Comparison of ENCODE assay signal across 21 cellular contexts in the genomic region with DNA sequence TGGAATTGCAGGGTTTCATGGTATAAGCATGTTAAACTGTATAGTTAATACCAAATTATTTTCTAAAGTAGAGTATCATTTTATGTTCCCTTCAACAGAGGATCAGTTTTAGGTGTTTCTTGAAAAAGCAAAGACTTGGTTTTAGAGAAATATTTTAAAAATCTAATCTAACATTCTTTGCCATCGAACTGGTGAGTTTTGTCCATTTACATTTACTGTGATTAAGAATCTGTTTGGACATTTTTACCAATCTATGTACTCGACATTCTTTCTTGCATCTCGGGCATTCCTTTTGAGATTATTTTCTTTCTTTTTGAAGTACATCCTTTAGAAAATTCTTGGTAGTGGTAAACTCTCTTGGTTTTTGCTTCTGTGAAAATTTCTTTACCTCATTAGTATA.
A peak's percentile ranks its signal among the peaks of the same experiment; 100 is the strongest.
DNase-seq lines count a peak whose midpoint lies in the region; ATAC-seq lines count a peak whose summit lies in the region.
"Had no signal": no experiment of that assay in that cellular context is flagged by ENCODE, and none has a peak within 500 bp of the region (broad histone marks: within the 10 kb centered on the region; RNA-seq: fewer than 3 reads in every experiment).

No MANE protein-coding gene starts in this region.

- no peaks in the 10 kb centered on the region for H3K9me3 ChIP-seq in KOPT-K1 (ENCODE audit: insufficient read depth, low read length, poor library complexity, severe bottlenecking)

- peak overlapping the region; percentile 24 for H3K27ac Mint-ChIP-seq in activated T-cell treated with anti-CD3 and anti-CD28 coated beads, Interleukin-2, amount 50 U/mL, for 24 hours
- H3K27ac Mint-ChIP-seq in activated T-helper 17 cell treated with anti-CD3 and anti-CD28 coated beads, Interleukin-2, amount 50 U/mL, for 72 hours, result peak overlapping the region; percentile 22
- H3K27ac Mint-ChIP-seq: B cell; CD4-positive, CD25-positive, alpha-beta regulatory T cell; CD8-positive, alpha-beta T cell; H9 had no signal

- no peaks in the 10 kb centered on the region for H3K27me3 Mint-ChIP-seq in activated T-cell treated with anti-CD3 and anti-CD28 coated beads, Interleukin-2, amount 50 U/mL, for 24 hours
- H3K27me3 Mint-ChIP-seq in activated T-helper 17 cell treated with anti-CD3 and anti-CD28 coated beads, Interleukin-2, amount 50 U/mL, for 72 hours, result no peaks in the 10 kb centered on the region
- H3K27me3 Mint-ChIP-seq: B cell; CD4-positive, CD25-positive, alpha-beta regulatory T cell had no signal

- peaks cover 94% of the 10 kb centered on the region for H3K36me3 ChIP-seq in KOPT-K1 (ENCODE audit: insufficient read depth, low read length)

- H3K4me1 Mint-ChIP-seq in activated T-cell treated with anti-CD3 and anti-CD28 coated beads, Interleukin-2, amount 50 U/mL, for 24 hours (ENCODE audit: low read depth), result peaks cover 70% of the 10 kb centered on the region
- H3K4me1 Mint-ChIP-seq in activated T-helper 17 cell treated with anti-CD3 and anti-CD28 coated beads, Interleukin-2, amount 50 U/mL, for 72 hours, result peaks cover 53% of the 10 kb centered on the region
- H3K4me1 Mint-ChIP-seq: B cell had no signal

- peaks cover 2% of the 10 kb centered on the region for H3K9me3 Mint-ChIP-seq in activated T-cell treated with anti-CD3 and anti-CD28 coated beads, Interleukin-2, amount 50 U/mL, for 24 hours
- no peaks in the 10 kb centered on the region for H3K9me3 Mint-ChIP-seq in activated T-helper 17 cell treated with anti-CD3 and anti-CD28 coated beads, Interleukin-2, amount 50 U/mL, for 72 hours
- H3K9me3 Mint-ChIP-seq: CD4-positive, CD25-positive, alpha-beta regulatory T cell; CD8-positive, alpha-beta T cell had no signal

- H3K36me3 Mint-ChIP-seq in activated T-cell treated with anti-CD3 and anti-CD28 coated beads, Interleukin-2, amount 50 U/mL, for 24 hours (ENCODE audit: low read depth), result peaks cover 75% of the 10 kb centered on the region
- peaks cover 72% of the 10 kb centered on the region for H3K36me3 Mint-ChIP-seq in activated T-helper 17 cell treated with anti-CD3 and anti-CD28 coated beads, Interleukin-2, amount 50 U/mL, for 72 hours (ENCODE audit: low read depth)

- no peak for ATAC-seq in activated T-helper 17 cell treated with anti-CD3 and anti-CD28 coated beads, Interleukin-2, amount 50 U/mL, for 72 hours (replicated peaks)
- ATAC-seq: CD8-positive, alpha-beta T cell; GM12878; HCT116 had no signal

- DNase-seq in activated T-cell treated with anti-CD3 and anti-CD28 coated beads, Interleukin-2, amount 50 U/mL, for 24 hours, result no peak
- DNase-seq in activated T-cell treated with anti-CD3 and anti-CD28 coated beads, Interleukin-2, amount 50 U/mL, for 48 hours, result no peak
- no peak for DNase-seq in SIG-M5 treated with dmso at 0.1 percent for 504 hours (lab: John Stamatoyannopoulos, UW; ENCODE audit: unreplicated experiment)
- no peak for DNase-seq in NCI-H1694 (lab: John Stamatoyannopoulos, UW)
- DNase-seq in DMS114 treated with DMSO at 0.1 percent for 48 hours (lab: John Stamatoyannopoulos, UW; ENCODE audit: unreplicated experiment), result no peak
- DNase-seq: Caco-2; CD4-positive, CD25-positive, alpha-beta regulatory T cell; CD8-positive, alpha-beta T cell; DMS 273 treated with DMSO at 0.1 percent for 48 hours; DMS53; DMS79 treated with DMSO at 0.1 percent for 48 hours; GM23248; H9 had no signal

- no peak overlapping the region for H3K4me3 Mint-ChIP-seq in activated T-cell treated with anti-CD3 and anti-CD28 coated beads, Interleukin-2, amount 50 U/mL, for 24 hours
- no peak overlapping the region for H3K4me3 Mint-ChIP-seq in activated T-helper 17 cell treated with anti-CD3 and anti-CD28 coated beads, Interleukin-2, amount 50 U/mL, for 72 hours
- H3K4me3 Mint-ChIP-seq: B cell; CD4-positive, CD25-positive, alpha-beta regulatory T cell; CD8-positive, alpha-beta T cell; H9 had no signal

- H3K27ac ChIP-seq in KOPT-K1 (ENCODE audit: low read depth, low read length, poor library complexity, severe bottlenecking), result peak overlapping the region; percentile 36
- H3K27ac ChIP-seq: 22Rv1, BLaER1, C4-2B, GM23248 had no signal
